In genomic region chr19:3698386-3698950, GRCh38 we compare ENCODE assay signal across 9 cellular contexts. TPM values are rescaled to one million over a fixed set of nuclear protein-coding genes. Genes with fewer than 3 reads are reported as not detected.
DNase-seq lines count a peak whose midpoint lies in the region; ATAC-seq and TF ChIP-seq lines count a peak whose summit lies in the region.
"Had no signal": no experiment of that assay in that cellular context is flagged by ENCODE, and none has a peak within 500 bp of the region (broad histone marks: within the 10 kb centered on the region; RNA-seq: fewer than 3 reads in every experiment).

No MANE protein-coding gene starts in this region.

- no peak overlapping the region for H2AFZ ChIP-seq in neural cell (ENCODE audit: low read depth, low read length)

- H3K9me3 ChIP-seq in BLaER1 treated with 17β-estradiol and CSF1 and Interleukin-3, amounts not matched to agents 10 nM and 100 nM (replicated peaks in 1 of 11) = no peaks in the 10 kb centered on the region
- H3K9me3 ChIP-seq in neural cell (ENCODE audit: low read length) = no peaks in the 10 kb centered on the region

- H3K4me1 ChIP-seq in BLaER1 treated with 17β-estradiol and CSF1 and Interleukin-3, amounts not matched to agents 10 nM and 100 nM = peaks cover 16 to 31% (median 21%) of the 10 kb centered on the region in 10 experiments

- DNase-seq in HFF-Myc (ENCODE audit: extremely low read depth, low read depth) (no peak), COR-L47 (lab: John Stamatoyannopoulos, UW) (no peak)
- no peak for DNase-seq in central memory CD8-positive, alpha-beta T cell (ENCODE audit: low spot score in 2 of 2)
- DNase-seq in stimulated activated CD4-positive, alpha-beta T cell treated with anti-CD3 and anti-CD28 coated beads, Interleukin-4, amount 100 ng/mL, for 1 hour = no peak
- DNase-seq in effector CD4-positive, alpha-beta T cell = no peak
- DNase-seq: activated CD8-positive, alpha-beta memory T cell treated with anti-CD3 and anti-CD28 coated beads, Interleukin-2, amount 50 U/mL, for 4 hours had no signal

- TF ChIP-seq RAD21 in neural cell (conservative IDR thresholded peaks at IDR 0.05) = no peak

- H3K9me3 Mint-ChIP-seq in central memory CD8-positive, alpha-beta T cell = no peaks in the 10 kb centered on the region

- H3K4me3 Mint-ChIP-seq in central memory CD8-positive, alpha-beta T cell = peak overlapping the region; percentile 92

- no peaks in the 10 kb centered on the region for H3K36me3 Mint-ChIP-seq in central memory CD8-positive, alpha-beta T cell (ENCODE audit: insufficient read depth)

- peak overlapping the region; percentile 77 to 98 (median 96) for H3K4me2 ChIP-seq in BLaER1 treated with 17β-estradiol and CSF1 and Interleukin-3, amounts not matched to agents 10 nM and 100 nM
- H3K4me2 ChIP-seq in neural cell (ENCODE audit: low read length) = no peak overlapping the region

- peak overlapping the region; percentile 37 to 71 (median 54); a peak in 21 of 22 replicates for H3K9ac ChIP-seq in BLaER1 treated with 17β-estradiol and CSF1 and Interleukin-3, amounts not matched to agents 10 nM and 100 nM
- no peak overlapping the region for H3K9ac ChIP-seq in neural cell (ENCODE audit: low read length)

- H4K20me1 ChIP-seq in BLaER1 treated with 17β-estradiol and CSF1 and Interleukin-3, amounts not matched to agents 10 nM and 100 nM = peaks cover 50 to 63% (median 57%) of the 10 kb centered on the region in 11 experiments
- H4K20me1 ChIP-seq in neural cell (ENCODE audit: insufficient read depth) = no peaks in the 10 kb centered on the region

- ATAC-seq in central memory CD8-positive, alpha-beta T cell (replicated peaks; ENCODE audit: extremely low read depth, poor library complexity, severe bottlenecking) = no peak
- no peak for ATAC-seq in GM19351 (IDR thresholded peaks at IDR 0.05; ENCODE audit: unreplicated experiment)

- peak overlapping the region; percentile 77 for H3K27ac Mint-ChIP-seq in central memory CD8-positive, alpha-beta T cell (ENCODE audit: low read depth)

- H3K27me3 ChIP-seq in BLaER1 treated with 17β-estradiol and CSF1 and Interleukin-3, amounts not matched to agents 10 nM and 100 nM = no peaks in the 10 kb centered on the region
- H3K27me3 ChIP-seq in neural cell (ENCODE audit: insufficient read depth, low read depth, low read length) = no peaks in the 10 kb centered on the region

- peak overlapping the region in 7 of 10 experiments; percentile 18 to 100 (median 27); a peak in 10 of 20 replicates for H3K4me3 ChIP-seq in BLaER1 treated with 17β-estradiol and CSF1 and Interleukin-3, amounts not matched to agents 10 nM and 100 nM
- H3K4me3 ChIP-seq in HFF-Myc (replicated peaks; ENCODE audit: low read depth, low read length) (peak overlapping the region; percentile 82), neural cell (ENCODE audit: low read length) (peak overlapping the region; percentile 27)

- H3K4me1 Mint-ChIP-seq in central memory CD8-positive, alpha-beta T cell = peaks cover 44% of the 10 kb centered on the region

- TF ChIP-seq CTCF in HFF-Myc (IDR thresholded peaks at IDR 0.05; ENCODE audit: low read depth, low read length, missing control alignments) (no peak), neural cell (IDR thresholded peaks at IDR 0.05; ENCODE audit: poor library complexity, severe bottlenecking) (no peak)

- no peak for TF ChIP-seq EP300 in neural cell (conservative IDR thresholded peaks at IDR 0.05; ENCODE audit: poor library complexity, severe bottlenecking)

- H3K9me2 ChIP-seq in neural cell (ENCODE audit: insufficient read depth, low read length) = no peaks in the 10 kb centered on the region

- H3K36me3 ChIP-seq in BLaER1 treated with 17β-estradiol and CSF1 and Interleukin-3, amounts not matched to agents 10 nM and 100 nM = peaks cover 0 to 27% (median 13%) of the 10 kb centered on the region in 11 experiments; a peak in 14 of 22 replicates
- H3K36me3 ChIP-seq in neural cell (ENCODE audit: insufficient read depth, low read length) = no peaks in the 10 kb centered on the region

- H3F3A ChIP-seq in neural cell (ENCODE audit: insufficient read depth, low read length, poor library complexity, severe bottlenecking) = no peaks in the 10 kb centered on the region

- peak overlapping the region in 5 of 11 experiments; percentile 3 to 26 (median 18); a peak in 2 of 22 replicates for H3K27ac ChIP-seq in BLaER1 treated with 17β-estradiol and CSF1 and Interleukin-3, amounts not matched to agents 10 nM and 100 nM
- no peak overlapping the region for H3K27ac ChIP-seq in neural cell (ENCODE audit: low read length)

- no peaks in the 10 kb centered on the region for H3K27me3 Mint-ChIP-seq in central memory CD8-positive, alpha-beta T cell

- H3K79me2 ChIP-seq in neural cell (replicated peaks; ENCODE audit: insufficient read depth, low read length) = peaks cover 24% of the 10 kb centered on the region

TF ChIP-seq in neural cell, 6 proteins besides CTCF, POLR2A, EP300 and RAD21:
- TF ChIP-seq MXI1 (conservative IDR thresholded peaks at IDR 0.05; ENCODE audit: poor library complexity, severe bottlenecking) (no peak), POLR2AphosphoS5 (IDR thresholded peaks at IDR 0.05) (no peak), TAF1 (IDR thresholded peaks at IDR 0.05; ENCODE audit: low read depth) (no peak), SMC3 (conservative IDR thresholded peaks at IDR 0.05; ENCODE audit: poor library complexity) (no peak), REST (IDR thresholded peaks at IDR 0.05; ENCODE audit: borderline replicate concordance) (no peak), EZH2 (IDR thresholded peaks at IDR 0.05; ENCODE audit: borderline replicate concordance, insufficient read depth, low read length, poor library complexity, severe bottlenecking) (no peak)
TF ChIP-seq in neural cell: peak in this region for 0.

RNA-seq across cellular contexts. Expression of gene PIP5K1C, which starts 1.8 kb away (rescaled TPM):
- polyA plus RNA-seq in neural cell = 7.0 and 7.1 TPM in 2 replicates
- 32.6 and 35.3 TPM in 2 replicates for polyA minus RNA-seq in neural cell

RNA-seq across cellular contexts. Expression of gene TJP3, which starts 9.7 kb away (rescaled TPM):
- 0.15 TPM in 1 of 2 replicates, not detected in the other for polyA plus RNA-seq in neural cell
- 0.24 and 0.35 TPM in 2 replicates for polyA minus RNA-seq in neural cell

Comparison
In these comparisons a context has a peak if more than half of its experiments do, and no peak if none do; other contexts are left out.
1. H3K4me3 ChIP-seq: peak in every context shown above with its lines; median percentile 82 in HFF-Myc; 27 in BLaER1 treated with 17β-estradiol and CSF1 and Interleukin-3, amounts not matched to agents 10 nM and 100 nM; 27 in neural cell.